In the genomic region with DNA sequence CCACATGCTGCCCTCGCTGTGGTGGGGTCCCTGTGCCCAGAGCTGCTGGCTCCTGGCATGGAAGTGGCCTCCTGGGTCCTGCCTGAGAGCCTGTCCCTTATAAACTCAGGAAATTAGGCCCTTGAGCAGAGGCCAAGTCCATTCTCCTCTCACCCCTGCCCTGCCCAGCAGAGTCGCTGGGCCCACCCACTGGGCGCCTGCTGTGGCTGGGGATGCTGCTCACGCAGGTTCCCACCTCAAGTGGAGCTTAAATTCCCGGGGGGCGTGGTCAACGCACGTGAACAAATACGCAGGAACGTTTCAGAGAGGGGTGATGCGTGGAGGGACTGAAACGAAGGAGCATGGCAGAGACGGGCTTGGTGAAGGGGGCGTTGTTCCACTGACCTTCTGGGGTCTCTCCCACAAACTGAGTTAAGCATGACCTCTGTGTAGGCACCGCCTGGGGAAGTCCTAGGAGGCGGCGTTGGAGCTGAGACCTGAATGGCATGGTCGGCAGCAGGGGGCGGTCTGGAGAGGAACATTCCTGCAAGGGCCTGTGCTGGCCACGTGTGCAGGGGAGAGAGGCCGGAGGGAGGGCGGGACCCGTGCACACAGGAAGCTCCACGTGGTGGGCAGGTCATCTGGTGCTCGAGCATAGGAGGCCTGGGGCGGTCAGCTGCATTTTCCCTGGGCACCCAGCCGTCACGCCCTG, we compare ENCODE assay signal across 11 cellular contexts. TPM values are rescaled to one million over a fixed set of nuclear protein-coding genes. Genes with fewer than 3 reads are reported as not detected.
DNase-seq lines count a peak whose midpoint lies in the region; ATAC-seq and TF ChIP-seq lines count a peak whose summit lies in the region.
"Had no signal": no experiment of that assay in that cellular context is flagged by ENCODE, and none has a peak within 500 bp of the region (broad histone marks: within the 10 kb centered on the region; RNA-seq: fewer than 3 reads in every experiment).

No MANE protein-coding gene starts in this region.

- TF ChIP-seq POLR2A in prostate gland (IDR thresholded peaks at IDR 0.05) = no peak

- ATAC-seq in GM19397 (IDR thresholded peaks at IDR 0.05; ENCODE audit: unreplicated experiment) = no peak
- ATAC-seq in omental fat pad (ENCODE audit: low FRiP score) = no peak

- TF ChIP-seq CTCF in GM06990 (IDR thresholded peaks at IDR 0.05; ENCODE audit: insufficient read depth, low read length, poor library complexity, severe bottlenecking) (peak; percentile 2), prostate gland (IDR thresholded peaks at IDR 0.05) (peak in 1 of 4 experiments; percentile 9), omental fat pad (IDR thresholded peaks at IDR 0.05) (no peak)

- H3K4me1 ChIP-seq in prostate gland (replicated peaks) = peaks cover 11% of the 10 kb centered on the region

- peak overlapping the region; percentile 19 to 63 for H3K27ac ChIP-seq in prostate gland

- WGBS in prostate gland = 45% methylated on average over 28 of the region's 28 CpGs

- H3K36me3 ChIP-seq in GM06990 (ENCODE audit: control insufficient read depth, insufficient read depth, low read length) (no peaks in the 10 kb centered on the region), prostate gland (no peaks in the 10 kb centered on the region)

- intact Hi-C loops in prostate gland (cut with DNase I) = no loop called here

- DNase-seq in GM06990 (ENCODE audit: extremely low read depth, insufficient read length) = no peak
- DNase-seq in RPMI8226 = peak; percentile 50
- peak; percentile 71 for DNase-seq in foreskin melanocyte
- no peak for DNase-seq in prostate gland (ENCODE audit: low spot score)
- no peak for DNase-seq in SIG-M5 treated with dmso at 0.1 percent for 504 hours (lab: John Stamatoyannopoulos, UW; ENCODE audit: unreplicated experiment)
- no peak for DNase-seq in stimulated activated CD4-positive, alpha-beta T cell treated with anti-CD3 and anti-CD28 coated beads, Interleukin-2, amount 100 ng/mL, for 48 hours
- no peak for DNase-seq in omental fat pad (ENCODE audit: low spot score)
- DNase-seq: activated CD4-positive, alpha-beta T cell treated with anti-CD3 and anti-CD28 coated beads, Interleukin-2, amount 10 ng/mL, durations not matched to agents 24 days and 14 days; NCI-H1694 treated with DMSO at 0.1 percent for 48 hours had no signal

- H3K27me3 ChIP-seq in GM06990 (replicated peaks; ENCODE audit: control insufficient read depth, insufficient read depth, low read length) (no peaks in the 10 kb centered on the region), prostate gland (replicated peaks; ENCODE audit: insufficient read depth) (no peaks in the 10 kb centered on the region)

- no peak overlapping the region for H3K4me3 ChIP-seq in GM06990 (replicated peaks; ENCODE audit: low read depth, low read length)
- no peak overlapping the region for H3K4me3 ChIP-seq in prostate gland
- H3K4me3 ChIP-seq: skin epidermis had no signal

- no peaks in the 10 kb centered on the region for H3K9me3 ChIP-seq in prostate gland

RNA-seq across cellular contexts. Expression of a gene that starts 27.9 kb away (rescaled TPM):
- total RNA-seq in prostate gland (10 to 100 TPM; 37.8 to 62.0 TPM), omental fat pad (100 to 1,000 TPM in 1 of 4 donors, 10 to 100 TPM in 3; 25.5 to 119 (median 35.8) TPM)

Comparison
In these comparisons a context has a peak if more than half of its experiments do, and no peak if none do; other contexts are left out.
1. DNase-seq: peak in RPMI8226 (single experiment) and foreskin melanocyte (single experiment); none in GM06990 (single experiment), prostate gland (single experiment), SIG-M5 treated with dmso at 0.1 percent for 504 hours (single experiment), stimulated activated CD4-positive, alpha-beta T cell treated with anti-CD3 and anti-CD28 coated beads, Interleukin-2, amount 100 ng/mL, for 48 hours (0 of 2) and omental fat pad (single experiment).